In the genomic region with DNA sequence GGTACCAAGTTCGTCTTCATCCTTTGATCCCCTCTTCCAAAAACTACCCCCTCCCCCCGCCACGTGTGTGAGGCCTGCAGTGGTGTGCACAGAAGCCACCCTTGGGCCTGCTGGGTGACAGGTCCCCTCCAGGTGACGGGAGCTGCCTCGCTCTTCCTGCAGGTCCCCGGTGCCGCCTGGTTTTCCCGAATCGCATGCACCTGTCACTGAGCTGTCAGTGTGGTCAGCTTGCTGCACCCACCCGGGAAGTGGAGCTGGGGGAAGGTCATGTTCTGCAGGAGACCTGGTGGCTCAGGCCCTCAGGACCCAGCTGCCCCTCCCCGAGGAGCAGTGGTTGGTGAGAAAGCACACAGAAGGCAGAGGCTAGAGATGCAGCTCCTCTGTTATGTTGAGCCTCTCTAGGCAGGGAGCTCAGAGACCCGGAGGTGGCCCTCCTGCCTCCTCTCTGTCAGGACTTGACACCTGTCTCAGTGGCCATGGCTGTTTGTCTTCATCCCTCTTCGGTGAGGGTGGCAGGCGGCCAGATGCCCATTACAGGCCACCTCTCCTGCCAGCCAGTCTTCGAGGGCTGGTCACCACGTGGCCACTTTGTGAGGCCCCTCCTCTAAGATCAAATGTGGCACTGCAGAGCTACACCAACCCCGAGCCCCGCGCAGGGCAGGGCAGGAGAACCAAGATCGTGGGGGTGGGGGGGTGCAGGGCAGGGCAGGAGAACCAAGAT, we compare ENCODE assay signal across 1 cellular context.
TF ChIP-seq lines count a peak whose summit lies in the region.

No MANE protein-coding gene starts in this region.

TF ChIP-seq in IMR-90, 13 proteins besides CTCF, POLR2A, EP300 and RAD21:
- TF ChIP-seq RFX5 (IDR thresholded peaks at IDR 0.05; ENCODE audit: low read depth, low read length) (no peak), CHD1 (IDR thresholded peaks at IDR 0.05; ENCODE audit: low read depth, low read length) (no peak)
